In the genomic region with DNA sequence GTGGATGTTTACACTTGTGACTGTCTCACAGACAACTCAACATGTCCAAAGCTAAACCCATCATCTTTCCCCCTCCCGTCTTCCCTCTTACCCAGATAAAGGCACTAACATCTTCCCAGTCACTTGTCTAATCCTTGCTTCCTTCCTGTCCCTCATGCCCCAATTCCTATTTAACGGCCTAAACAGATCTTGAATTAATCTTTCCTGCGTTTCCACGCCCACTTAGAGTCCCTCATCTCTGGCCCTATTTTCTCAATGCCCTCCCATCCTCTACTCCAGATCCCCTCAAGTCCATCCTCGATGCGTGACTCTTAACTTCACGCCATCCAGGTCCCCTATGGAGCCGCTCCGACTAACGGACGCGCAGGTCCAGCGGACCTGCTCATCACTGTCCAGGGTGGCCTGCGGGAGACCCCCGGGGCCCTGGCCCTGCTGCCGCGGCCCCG, we compare ENCODE assay signal across 8 cellular contexts. TPM values are rescaled to one million over a fixed set of nuclear protein-coding genes. Genes with fewer than 3 reads are reported as not detected.
A peak's percentile ranks its signal among the peaks of the same experiment; 100 is the strongest.
DNase-seq lines count a peak whose midpoint lies in the region; ATAC-seq and TF ChIP-seq lines count a peak whose summit lies in the region.

No MANE protein-coding gene starts in this region.

- H3K9ac ChIP-seq in HUES48 (ENCODE audit: low read depth, low read length), result peak overlapping the region; percentile 79

- H3K4me3 ChIP-seq in CD4-positive, alpha-beta memory T cell (ENCODE audit: low read length in 2 of 2), result peak overlapping the region; percentile 53 to 95
- peak overlapping the region; percentile 93 for H3K4me3 ChIP-seq in HUES48 (ENCODE audit: low read depth, low read length)
- peak overlapping the region; percentile 86 for H3K4me3 ChIP-seq in kidney epithelial cell (ENCODE audit: low read depth, low read length)
- H3K4me3 ChIP-seq in thyroid gland (replicated peaks in 1 of 3), result peak overlapping the region; percentile 49 to 91 (median 76)

- H3K4me3 Mint-ChIP-seq in CD4-positive, alpha-beta memory T cell, result peak overlapping the region; percentile 83 to 95 (median 91)

- CTCF ChIA-PET in CD4-positive, alpha-beta memory T cell (lab: Charles Lee; ENCODE audit: partially characterized antibody), result no interaction called here

- no peaks in the 10 kb centered on the region for H3K36me3 ChIP-seq in CD4-positive, alpha-beta memory T cell (ENCODE audit: insufficient read depth, low read length)
- H3K36me3 ChIP-seq in HUES48 (ENCODE audit: control insufficient read depth, insufficient read depth, low read length) (peaks cover 16% of the 10 kb centered on the region), kidney epithelial cell (ENCODE audit: control insufficient read depth, insufficient read depth, low read length) (no peaks in the 10 kb centered on the region), thyroid gland (no peaks in the 10 kb centered on the region)

- H3K27ac Mint-ChIP-seq in CD4-positive, alpha-beta memory T cell, result peak overlapping the region; percentile 87 to 97 (median 93)

- peaks cover 22 to 57% (median 38%) of the 10 kb centered on the region in 4 donors for H3K4me1 Mint-ChIP-seq in CD4-positive, alpha-beta memory T cell

- H3K9me3 Mint-ChIP-seq in CD4-positive, alpha-beta memory T cell, result peaks cover 0 to 7% (median 0%) of the 10 kb centered on the region in 8 donors

- peak overlapping the region; percentile 76 for H3K27ac ChIP-seq in CD4-positive, alpha-beta memory T cell (ENCODE audit: low read depth, low read length)
- peak overlapping the region; percentile 91 for H3K27ac ChIP-seq in HUES48 (ENCODE audit: low read depth, low read length)
- peak overlapping the region; percentile 77 for H3K27ac ChIP-seq in adipose tissue (ENCODE audit: low read depth, low read length)
- peak overlapping the region; percentile 65 to 87 (median 85) for H3K27ac ChIP-seq in thyroid gland

- POLR2A ChIA-PET in CD4-positive, alpha-beta memory T cell (lab: Charles Lee; ENCODE audit: partially characterized antibody), result interaction anchor here (0.5 to 1.6 kb wide), 10 partner anchors 7 to 368 kb away, joined by 3 to 10 read pairs (median 4); no protein-coding TSS in a partner anchor

- H3K4me1 ChIP-seq in CD4-positive, alpha-beta memory T cell (ENCODE audit: insufficient read depth, low read length), result peaks cover 35% of the 10 kb centered on the region
- H3K4me1 ChIP-seq in HUES48 (ENCODE audit: control insufficient read depth, insufficient read depth, low read length) (peaks cover 8% of the 10 kb centered on the region; the same call in 1 of the 2 replicates), thyroid gland (peaks cover 10 to 12% of the 10 kb centered on the region in 2 donors)

- peaks cover 7 to 14% of the 10 kb centered on the region in 2 donors for H3K36me3 Mint-ChIP-seq in CD4-positive, alpha-beta memory T cell

- 2% methylated on average over 18 of the region's 18 CpGs for WGBS in adipose tissue, 3 donors
- 2 to 3% methylated on average over 12 to 15 of the region's 18 CpGs for WGBS in thyroid gland, 2 donors

- peaks cover 12 to 14% of the 10 kb centered on the region in 2 donors for H3K27me3 Mint-ChIP-seq in CD4-positive, alpha-beta memory T cell

- no peak for TF ChIP-seq CTCF in kidney epithelial cell (IDR thresholded peaks at IDR 0.05; ENCODE audit: insufficient read depth, low read length, poor library complexity, severe bottlenecking)
- no peak for TF ChIP-seq CTCF in thyroid gland (IDR thresholded peaks at IDR 0.05)
- TF ChIP-seq CTCF in omental fat pad (IDR thresholded peaks at IDR 0.05), result no peak

- H3K27me3 ChIP-seq in CD4-positive, alpha-beta memory T cell (ENCODE audit: insufficient read depth, low read length), result no peaks in the 10 kb centered on the region
- H3K27me3 ChIP-seq in HUES48 (ENCODE audit: control insufficient read depth, insufficient read depth, low read length) (no peaks in the 10 kb centered on the region), kidney epithelial cell (ENCODE audit: control insufficient read depth, insufficient read depth, low read length) (no peaks in the 10 kb centered on the region), thyroid gland (no peaks in the 10 kb centered on the region)

- no peak for ATAC-seq in omental fat pad (ENCODE audit: low FRiP score)

- no peak for DNase-seq in CD4-positive, alpha-beta memory T cell
- DNase-seq in kidney epithelial cell (ENCODE audit: low read depth) (no peak), thyroid gland (no peak), omental fat pad (ENCODE audit: low spot score) (no peak), NCI-H524 treated with DMSO at 0.1 percent for 48 hours (lab: John Stamatoyannopoulos, UW) (no peak)
- DNase-seq in stimulated activated CD4-positive, alpha-beta T cell treated with anti-CD3 and anti-CD28 coated beads, Interleukin-12 subunit alpha, Interleukin-12 subunit beta, amount 100 ng/mL, for 4 hours, result no peak

- intact Hi-C loops in CD4-positive, alpha-beta memory T cell (cut with micrococcal nuclease), result loop anchor here (1.0 to 5.0 kb wide), 6 partner anchors 17 to 973 kb away; a partner anchor contains a TSS
- intact Hi-C loops in thyroid gland (cut with DNase I), result loop anchor here (2.0 to 10.0 kb wide), 2 partner anchors 93 to 175 kb away; a partner anchor contains a TSS

- no peaks in the 10 kb centered on the region for H3K9me3 ChIP-seq in CD4-positive, alpha-beta memory T cell (ENCODE audit: control insufficient read depth in 1 of 2, low read length in 2 of 2)
- no peaks in the 10 kb centered on the region for H3K9me3 ChIP-seq in HUES48 (ENCODE audit: control insufficient read depth, insufficient read depth, low read length)
- H3K9me3 ChIP-seq in thyroid gland, result no peaks in the 10 kb centered on the region

- TF ChIP-seq POLR2A in thyroid gland (IDR thresholded peaks at IDR 0.05), result no peak

RNA-seq across cellular contexts. Expression of a gene that starts 0.7 kb away (rescaled TPM):
- total RNA-seq in CD4-positive, alpha-beta memory T cell, result 10 to 100 TPM; 35.9 to 37.9 TPM
- polyA plus RNA-seq in CD4-positive, alpha-beta memory T cell, result 10 to 100 TPM; 17.7 to 18.9 TPM
- 10 to 100 TPM in 2 of 3 donors, 1 to 10 TPM in 1; 8.0 to 13.6 (median 11.5) TPM for polyA plus RNA-seq in adipose tissue
- total RNA-seq in kidney epithelial cell (24.9 and 32.1 TPM in 2 replicates), thyroid gland (10 to 100 TPM; 21.8 to 48.2 (median 31.0) TPM), omental fat pad (10 to 100 TPM in 3 of 4 donors, 1 to 10 TPM in 1; 7.3 to 15.8 (median 12.5) TPM)

RNA-seq across cellular contexts. Expression of a gene that starts 40.0 kb away (rescaled TPM):
- under 1 TPM; 0.28 to 0.41 TPM for total RNA-seq in CD4-positive, alpha-beta memory T cell
- polyA plus RNA-seq in CD4-positive, alpha-beta memory T cell, result not detected
- under 1 TPM; 0.04 to 0.67 (median 0.06) TPM for polyA plus RNA-seq in adipose tissue
- total RNA-seq in kidney epithelial cell (3.5 and 3.8 TPM in 2 replicates), thyroid gland (1 to 10 TPM in 3 of 4 donors, under 1 TPM in 1; 0.11 to 3.8 (median 2.6) TPM), omental fat pad (under 1 TPM; 0.19 to 0.47 (median 0.25) TPM)
